In genomic region chr9:111926421-111926875, GRCh38 we compare ENCODE assay signal across 1 cellular context.
TF ChIP-seq lines count a peak whose summit lies in the region.

No MANE protein-coding gene starts in this region.

TF ChIP-seq in GM12878, 131 proteins besides CTCF, POLR2A, EP300 and RAD21 (continued from another document):
- TF ChIP-seq, protein P1, sequence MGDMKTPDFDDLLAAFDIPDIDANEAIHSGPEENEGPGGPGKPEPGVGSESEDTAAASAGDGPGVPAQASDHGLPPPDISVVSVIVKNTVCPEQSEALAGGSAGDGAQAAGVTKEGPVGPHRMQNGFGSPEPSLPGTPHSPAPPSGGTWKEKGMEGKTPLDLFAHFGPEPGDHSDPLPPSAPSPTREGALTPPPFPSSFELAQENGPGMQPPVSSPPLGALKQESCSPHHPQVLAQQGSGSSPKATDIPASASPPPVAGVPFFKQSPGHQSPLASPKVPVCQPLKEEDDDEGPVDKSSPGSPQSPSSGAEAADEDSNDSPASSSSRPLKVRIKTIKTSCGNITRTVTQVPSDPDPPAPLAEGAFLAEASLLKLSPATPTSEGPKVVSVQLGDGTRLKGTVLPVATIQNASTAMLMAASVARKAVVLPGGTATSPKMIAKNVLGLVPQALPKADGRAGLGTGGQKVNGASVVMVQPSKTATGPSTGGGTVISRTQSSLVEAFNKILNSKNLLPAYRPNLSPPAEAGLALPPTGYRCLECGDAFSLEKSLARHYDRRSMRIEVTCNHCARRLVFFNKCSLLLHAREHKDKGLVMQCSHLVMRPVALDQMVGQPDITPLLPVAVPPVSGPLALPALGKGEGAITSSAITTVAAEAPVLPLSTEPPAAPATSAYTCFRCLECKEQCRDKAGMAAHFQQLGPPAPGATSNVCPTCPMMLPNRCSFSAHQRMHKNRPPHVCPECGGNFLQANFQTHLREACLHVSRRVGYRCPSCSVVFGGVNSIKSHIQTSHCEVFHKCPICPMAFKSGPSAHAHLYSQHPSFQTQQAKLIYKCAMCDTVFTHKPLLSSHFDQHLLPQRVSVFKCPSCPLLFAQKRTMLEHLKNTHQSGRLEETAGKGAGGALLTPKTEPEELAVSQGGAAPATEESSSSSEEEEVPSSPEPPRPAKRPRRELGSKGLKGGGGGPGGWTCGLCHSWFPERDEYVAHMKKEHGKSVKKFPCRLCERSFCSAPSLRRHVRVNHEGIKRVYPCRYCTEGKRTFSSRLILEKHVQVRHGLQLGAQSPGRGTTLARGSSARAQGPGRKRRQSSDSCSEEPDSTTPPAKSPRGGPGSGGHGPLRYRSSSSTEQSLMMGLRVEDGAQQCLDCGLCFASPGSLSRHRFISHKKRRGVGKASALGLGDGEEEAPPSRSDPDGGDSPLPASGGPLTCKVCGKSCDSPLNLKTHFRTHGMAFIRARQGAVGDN (IDR thresholded peaks at IDR 0.05): peak; percentile 96
- TF ChIP-seq SMAD5 (IDR thresholded peaks at IDR 0.05; ENCODE audit: low read depth) (no peak), TCF7 (IDR thresholded peaks at IDR 0.05; ENCODE audit: borderline replicate concordance) (peak; percentile 50; the same call in 1 of the 2 replicates), PML (IDR thresholded peaks at IDR 0.05; ENCODE audit: low read length) (0 out of 2 replicates have a peak, but pooled peaks have one; percentile 59), RCOR1 (conservative IDR thresholded peaks at IDR 0.05; ENCODE audit: low read depth, low read length) (no peak), ZNF207 (IDR thresholded peaks at IDR 0.05; ENCODE audit: borderline replicate concordance) (no peak), CREM (IDR thresholded peaks at IDR 0.05; ENCODE audit: low read depth) (peak; percentile 80), RBBP5 (conservative IDR thresholded peaks at IDR 0.05) (no peak)
TF ChIP-seq in GM12878: peak in this region for 57.
